ENCODE assay signal across 31 cellular contexts in genomic region chr17:58452738-58453137, GRCh38. TPM values are rescaled to one million over a fixed set of nuclear protein-coding genes. Genes with fewer than 3 reads are reported as not detected.
DNase-seq lines count a peak whose midpoint lies in the region; ATAC-seq, FAIRE-seq and TF ChIP-seq lines count a peak whose summit lies in the region.
"Had no signal": no experiment of that assay in that cellular context is flagged by ENCODE, and none has a peak within 500 bp of the region (broad histone marks: within the 10 kb centered on the region; RNA-seq: fewer than 3 reads in every experiment).

No MANE protein-coding gene starts in this region.

- BruUV-seq in HepG2 (replicated peaks; lab: Mats Ljungman, UMichigan) = no TSS peak

- TF ChIP-seq CTCF in HepG2 (CRISPR knock-in tag; IDR thresholded peaks at IDR 0.05) (no peak), right lobe of liver (IDR thresholded peaks at IDR 0.05) (no peak), BE2C (IDR thresholded peaks at IDR 0.05; ENCODE audit: low read depth, low read length) (no peak)

- in situ Hi-C loops in HepG2 (cut with HindIII; ENCODE audit: extremely low pct_ligation_motif_present, low pct_unique_long_range_greater_than_20kb) (loop anchor here (25.0 kb wide), 1 partner anchor 415 kb away; no protein-coding TSS in a partner anchor), SK-MEL-5 (cut with HindIII; ENCODE audit: low pct_unique_long_range_greater_than_20kb, low sequenced_read_pairs) (no loop called here)

- POLR2A ChIA-PET in HepG2 (lab: Yijun Ruan, JAX) = no interaction called here

- 78% methylated on average over 1 of the region's 1 CpG for WGBS in HepG2 (ENCODE audit: low lambda C conversion rate)
- 100% methylated on average over 1 of the region's 1 CpG for WGBS in right lobe of liver (ENCODE audit: insufficient coverage, low coverage, low lambda C conversion rate, missing lambda C conversion rate)

- H4K20me1 ChIP-seq in HepG2 (ENCODE audit: insufficient read depth, low read length) = no peaks in the 10 kb centered on the region

- H3K79me2 ChIP-seq in HepG2 (ENCODE audit: insufficient read depth, low read length) = no peaks in the 10 kb centered on the region

- intact Hi-C loops in HepG2 (cut with micrococcal nuclease; ENCODE audit: unreplicated experiment) = no loop called here
- intact Hi-C loops in right lobe of liver (cut with DNase I) = no loop called here

- H3K27ac ChIP-seq in HepG2 (ENCODE audit: extremely low read length, insufficient read depth, low read length) (no peak overlapping the region), right lobe of liver (no peak overlapping the region)
- H3K27ac ChIP-seq in effector memory CD4-positive, alpha-beta T cell (ENCODE audit: insufficient read depth, low read length, poor library complexity, severe bottlenecking) = no peak overlapping the region
- H3K27ac ChIP-seq: adrenal gland, dorsolateral prefrontal cortex, epithelial cell of prostate, KMS-11, tibial artery had no signal

- H3K4me3 ChIP-seq in HepG2 (replicated peaks in 1 of 3; ENCODE audit: insufficient read depth in 1 of 3, low read depth in 2 of 3, low read length in 3 of 3) = no peak overlapping the region
- H3K4me3 ChIP-seq in right lobe of liver = no peak overlapping the region
- H3K4me3 ChIP-seq in effector memory CD4-positive, alpha-beta T cell (ENCODE audit: insufficient read depth, low read depth, low read length, poor library complexity, severe bottlenecking) = no peak overlapping the region
- no peak overlapping the region for H3K4me3 ChIP-seq in BE2C (ENCODE audit: low read depth, low read length)
- H3K4me3 ChIP-seq: adrenal gland, dorsolateral prefrontal cortex, lung, tibial artery had no signal

- no peak for TF ChIP-seq RAD21 in HepG2 (CRISPR knock-in tag; IDR thresholded peaks at IDR 0.05)

- H3K27me3 ChIP-seq in HepG2 (ENCODE audit: control insufficient read depth in 1 of 2, insufficient read depth in 2 of 2, low read length in 2 of 2) (no peaks in the 10 kb centered on the region), right lobe of liver (no peaks in the 10 kb centered on the region), BE2C (peaks cover 23% of the 10 kb centered on the region)
- no peaks in the 10 kb centered on the region for H3K27me3 ChIP-seq in effector memory CD4-positive, alpha-beta T cell (replicated peaks; ENCODE audit: control insufficient read depth, insufficient read depth, low read length, poor library complexity, severe bottlenecking)
- H3K27me3 ChIP-seq: adrenal gland, dorsolateral prefrontal cortex, tibial artery had no signal

- no peak for FAIRE-seq in HepG2 (lab: Jason Lieb, UNC)
- FAIRE-seq: frontal cortex, islet of Langerhans had no signal

- H2AFZ ChIP-seq in HepG2 (ENCODE audit: low read length) = no peak overlapping the region

- no peak for ATAC-seq in HepG2
- ATAC-seq in right lobe of liver = no peak
- ATAC-seq in GM18505 (IDR thresholded peaks at IDR 0.05; ENCODE audit: unreplicated experiment) = no peak
- no peak for ATAC-seq in GM21526 (IDR thresholded peaks at IDR 0.05; ENCODE audit: low FRiP score, unreplicated experiment)
- ATAC-seq: activated CD4-positive, alpha-beta T cell treated with anti-CD3 and anti-CD28 coated beads for 36 hours; stimulated activated naive CD8-positive, alpha-beta T cell treated with anti-CD3 and anti-CD28 coated beads, Interleukin-15, amount 100 ng/mL, for 72 hours had no signal

- TF ChIP-seq POLR2A in HepG2 (IDR thresholded peaks at IDR 0.05; ENCODE audit: insufficient read depth in 1 of 2, low read depth in 2 of 2, low read length in 2 of 2) = no peak
- TF ChIP-seq POLR2A in right lobe of liver (IDR thresholded peaks at IDR 0.05) = no peak
- no peak for TF ChIP-seq POLR2A in GM18505 (IDR thresholded peaks at IDR 0.05; ENCODE audit: borderline replicate concordance, extremely low read depth, insufficient read depth, insufficient read length)

- TF ChIP-seq EP300 in HepG2 (IDR thresholded peaks at IDR 0.05; ENCODE audit: low read depth in 2 of 2, low read length in 2 of 2) = no peak
- no peak for TF ChIP-seq EP300 in HepG2 (CRISPR knock-in tag; IDR thresholded peaks at IDR 0.05; ENCODE audit: borderline replicate concordance)

- H3K4me1 ChIP-seq in HepG2 (ENCODE audit: insufficient read depth, low read length) (peaks cover 27% of the 10 kb centered on the region; the same call in 1 of the 2 replicates), right lobe of liver (no peaks in the 10 kb centered on the region), BE2C (no peaks in the 10 kb centered on the region)
- no peaks in the 10 kb centered on the region for H3K4me1 ChIP-seq in effector memory CD4-positive, alpha-beta T cell (ENCODE audit: control insufficient read depth, insufficient read depth, low read length, poor library complexity, severe bottlenecking)
- H3K4me1 ChIP-seq: adrenal gland, tibial artery had no signal

- no peak overlapping the region for H3K9ac ChIP-seq in HepG2 (ENCODE audit: insufficient read depth, low read depth, low read length)
- H3K9ac ChIP-seq: KMS-11 had no signal

- DNase-seq in HepG2 (ENCODE audit: low spot score) (no peak), right lobe of liver (no peak), SK-MEL-5 (ENCODE audit: low read depth, low spot score) (peak; percentile 42), iris pigment epithelial cell (ENCODE audit: low read depth) (peak; percentile 50), BE2C (no peak)
- DNase-seq in effector memory CD4-positive, alpha-beta T cell = no peak
- DNase-seq: 8988T; activated CD4-positive, alpha-beta T cell treated with anti-CD3 and anti-CD28 coated beads for 36 hours; activated CD8-positive, alpha-beta memory T cell treated with anti-CD3 and anti-CD28 coated beads for 24 hours; activated naive CD4-positive, alpha-beta T cell; activated T-cell treated with anti-CD3 and anti-CD28 coated beads, Interleukin-2, amount 50 U/mL, for 24 hours; adrenal gland; DMS79; dorsolateral prefrontal cortex; GOT3; hypothalamus; NCI-H1048; NCI-H187 treated with DMSO at 0.1 percent for 48 hours; SHP77; stimulated activated CD4-positive, alpha-beta T cell treated with anti-CD3 and anti-CD28 coated beads, Interleukin-12 subunit alpha, Interleukin-12 subunit beta, amount 100 ng/mL, for 4 hours; stimulated activated naive CD8-positive, alpha-beta T cell treated with anti-CD3 and anti-CD28 coated beads, Interleukin-15, amount 100 ng/mL, for 72 hours; T-helper 1 cell; tibial artery had no signal

- H3K4me2 ChIP-seq in HepG2 (ENCODE audit: low read depth, low read length) = no peak overlapping the region
- H3K4me2 ChIP-seq: KMS-11 had no signal

- no peaks in the 10 kb centered on the region for H3K9me3 ChIP-seq in HepG2 (ENCODE audit: low read length)
- H3K9me3 ChIP-seq in right lobe of liver = no peaks in the 10 kb centered on the region
- no peaks in the 10 kb centered on the region for H3K9me3 ChIP-seq in effector memory CD4-positive, alpha-beta T cell (ENCODE audit: control insufficient read depth, low read length)
- no peaks in the 10 kb centered on the region for H3K9me3 ChIP-seq in BE2C
- H3K9me3 ChIP-seq: adrenal gland, tibial artery had no signal

- H3K36me3 ChIP-seq in HepG2 (replicated peaks in 1 of 2; ENCODE audit: control insufficient read depth in 1 of 2, insufficient read depth in 2 of 2, low read length in 2 of 2) = no peaks in the 10 kb centered on the region
- H3K36me3 ChIP-seq in right lobe of liver = no peaks in the 10 kb centered on the region
- no peaks in the 10 kb centered on the region for H3K36me3 ChIP-seq in effector memory CD4-positive, alpha-beta T cell (ENCODE audit: control insufficient read depth, insufficient read depth, low read length)
- no peaks in the 10 kb centered on the region for H3K36me3 ChIP-seq in BE2C
- H3K36me3 ChIP-seq: adrenal gland, tibial artery had no signal

- CTCF ChIA-PET in HepG2 (lab: Yijun Ruan, JAX; ENCODE audit: low intra/inter-chr PET ratio, low total read pairs) = no interaction called here

RNA-seq across cellular contexts. Expression of gene RNF43, which starts 35.4 kb away (rescaled TPM):
- total RNA-seq in HepG2 (2016; rRNA removed; fragmentation: Illumina TruSeq; extraction: Trizol) (51.4 and 53.4 TPM in 2 replicates), right lobe of liver (10 to 100 TPM in 2 of 6 experiments, 1 to 10 TPM in 4; 1.7 to 11.5 (median 6.0) TPM)
- 10.8 and 11.5 TPM in 2 replicates for total RNA-seq in HepG2 (2016; cell fraction: cytosol; rRNA removed; fragmentation: Illumina TruSeq; extraction: Trizol; ENCODE audit: low read depth)
- total RNA-seq in HepG2 (2016; cell fraction: insoluble cytoplasmic fraction; rRNA removed; fragmentation: Illumina TruSeq; extraction: Trizol) = 41.4 and 52.0 TPM in 2 replicates
- 25.5 and 28.6 TPM in 2 replicates for total RNA-seq in HepG2 (2016; cell fraction: membrane; rRNA removed; fragmentation: Illumina TruSeq; extraction: Trizol)
- total RNA-seq in HepG2 (2016; cell fraction: nucleus; rRNA removed; fragmentation: Illumina TruSeq; extraction: Trizol) = 113 and 134 TPM in 2 replicates
- polyA plus RNA-seq in HepG2 (2011; rRNA removed) = 29.3 and 31.0 TPM in 2 replicates
- 18.3 and 25.7 TPM in 2 replicates for polyA plus RNA-seq in HepG2 (2011; cell fraction: cytosol; rRNA removed)
- polyA plus RNA-seq in HepG2 (2011; cell fraction: nucleus; rRNA removed) = 81.6 and 101 TPM in 2 replicates
- polyA plus RNA-seq in HepG2 (2012) = 35.6 and 44.8 TPM in 2 replicates
- 2.5 and 3.4 TPM in 2 replicates for polyA plus RNA-seq in HepG2 (2016; cell fraction: cytosol; fragmentation: Illumina TruSeq; extraction: Trizol; ENCODE audit: low read depth)
- polyA plus RNA-seq in HepG2 (2016; cell fraction: insoluble cytoplasmic fraction; fragmentation: Illumina TruSeq; extraction: Trizol; ENCODE audit: low read depth) = 29.8 and 38.5 TPM in 2 replicates
- 10.3 and 11.3 TPM in 2 replicates for polyA plus RNA-seq in HepG2 (2016; cell fraction: membrane; fragmentation: Illumina TruSeq; extraction: Trizol; ENCODE audit: low read depth)
- polyA plus RNA-seq in HepG2 (2016; cell fraction: nucleus; fragmentation: Illumina TruSeq; extraction: Trizol; ENCODE audit: insufficient read depth, low read depth) = 110 and 118 TPM in 2 replicates
- 0.12 and 47.2 TPM in 2 replicates for polyA minus RNA-seq in HepG2 (2011; rRNA and poly(A)+ RNA removed; ENCODE audit: low replicate concordance)
- 17.4 and 23.6 TPM in 2 replicates for polyA minus RNA-seq in HepG2 (2011; cell fraction: cytosol; rRNA and poly(A)+ RNA removed)
- polyA minus RNA-seq in HepG2 (2011; cell fraction: nucleus; rRNA and poly(A)+ RNA removed) = 134 and 180 TPM in 2 replicates
- total RNA-seq in SK-MEL-5 (2014; rRNA removed; shearing (Covaris generic)) = 5.2 and 5.6 TPM in 2 replicates
- polyA plus RNA-seq in SK-MEL-5 (2015; cell fraction: cytosol; rRNA removed) = 17.8 and 23.7 TPM in 2 replicates
- polyA plus RNA-seq in SK-MEL-5 (2015; cell fraction: nucleus; rRNA removed) = 11.9 and 15.5 TPM in 2 replicates
- not detected for polyA plus RNA-seq in BE2C (2012; ENCODE audit: insufficient read depth, insufficient read length, low read depth)

RNA-seq across cellular contexts. Expression of gene HSF5, which starts 35.5 kb away (rescaled TPM):
- not detected in 2 replicates for total RNA-seq in HepG2 (2016; rRNA removed; fragmentation: Illumina TruSeq; extraction: Trizol)
- not detected in 2 replicates for total RNA-seq in HepG2 (2016; cell fraction: cytosol; rRNA removed; fragmentation: Illumina TruSeq; extraction: Trizol; ENCODE audit: low read depth)
- not detected in 2 replicates for total RNA-seq in HepG2 (2016; cell fraction: insoluble cytoplasmic fraction; rRNA removed; fragmentation: Illumina TruSeq; extraction: Trizol)
- 0.03 and 0.06 TPM in 2 replicates for total RNA-seq in HepG2 (2016; cell fraction: membrane; rRNA removed; fragmentation: Illumina TruSeq; extraction: Trizol)
- total RNA-seq in HepG2 (2016; cell fraction: nucleus; rRNA removed; fragmentation: Illumina TruSeq; extraction: Trizol) = not detected in 2 replicates
- polyA plus RNA-seq in HepG2 (2011; rRNA removed) = not detected in 2 replicates
- not detected in 2 replicates for polyA plus RNA-seq in HepG2 (2011; cell fraction: cytosol; rRNA removed)
- 0.03 TPM in 1 of 2 replicates, not detected in the other for polyA plus RNA-seq in HepG2 (2011; cell fraction: nucleus; rRNA removed)
- not detected in 2 replicates for polyA plus RNA-seq in HepG2 (2012)
- polyA plus RNA-seq in HepG2 (2016; cell fraction: cytosol; fragmentation: Illumina TruSeq; extraction: Trizol; ENCODE audit: low read depth) = not detected in 2 replicates
- polyA plus RNA-seq in HepG2 (2016; cell fraction: insoluble cytoplasmic fraction; fragmentation: Illumina TruSeq; extraction: Trizol; ENCODE audit: low read depth) = not detected in 2 replicates
- polyA plus RNA-seq in HepG2 (2016; cell fraction: membrane; fragmentation: Illumina TruSeq; extraction: Trizol; ENCODE audit: low read depth) = not detected in 2 replicates
- not detected in 2 replicates for polyA plus RNA-seq in HepG2 (2016; cell fraction: nucleus; fragmentation: Illumina TruSeq; extraction: Trizol; ENCODE audit: insufficient read depth, low read depth)
- polyA minus RNA-seq in HepG2 (2011; rRNA and poly(A)+ RNA removed; ENCODE audit: low replicate concordance) = 0.06 TPM in 1 of 2 replicates, not detected in the other
- not detected in 2 replicates for polyA minus RNA-seq in HepG2 (2011; cell fraction: cytosol; rRNA and poly(A)+ RNA removed)
- 0.13 TPM in 1 of 2 replicates, not detected in the other for polyA minus RNA-seq in HepG2 (2011; cell fraction: nucleus; rRNA and poly(A)+ RNA removed)
- total RNA-seq in right lobe of liver = under 1 TPM in 5 of 6 experiments, not detected in 1; 0.06 to 0.18 (median 0.10) TPM
- total RNA-seq in SK-MEL-5 (2014; rRNA removed; shearing (Covaris generic)) = 0.08 TPM in 1 of 2 replicates, not detected in the other
- not detected in 2 replicates for polyA plus RNA-seq in SK-MEL-5 (2015; cell fraction: cytosol; rRNA removed)
- 0.07 TPM in 1 of 2 replicates, not detected in the other for polyA plus RNA-seq in SK-MEL-5 (2015; cell fraction: nucleus; rRNA removed)
- not detected for polyA plus RNA-seq in BE2C (2012; ENCODE audit: insufficient read depth, insufficient read length, low read depth)
- total RNA-seq: adrenal gland, cardiac septum had no signal

Comparison
In these comparisons a context has a peak if more than half of its experiments do, and no peak if none do; other contexts are left out.
1. DNase-seq: peak in SK-MEL-5 (single experiment) and iris pigment epithelial cell (single experiment); none in HepG2 (single experiment), right lobe of liver (0 of 3), effector memory CD4-positive, alpha-beta T cell (0 of 3) and BE2C (single experiment).